In genomic region chr16:56450275-56450889, GRCh38 we compare ENCODE assay signal across 1 cellular context.
A peak's percentile ranks its signal among the peaks of the same experiment; 100 is the strongest.
TF ChIP-seq lines count a peak whose summit lies in the region.

No MANE protein-coding gene starts in this region.

TF ChIP-seq in HepG2, 621 proteins besides CTCF, POLR2A, EP300 and RAD21 (continued from another document):
- TF ChIP-seq SMAD3 (CRISPR knock-in tag; IDR thresholded peaks at IDR 0.05) (no peak), ZNF263 (CRISPR knock-in tag; IDR thresholded peaks at IDR 0.05) (no peak), TGIF2 (CRISPR knock-in tag; IDR thresholded peaks at IDR 0.05) (peak; percentile 41; the same call in 1 of the 2 replicates), HMG20A (CRISPR knock-in tag; IDR thresholded peaks at IDR 0.05; ENCODE audit: borderline replicate concordance) (no peak), TCF7 (IDR thresholded peaks at IDR 0.05; ENCODE audit: low read depth) (no peak), ZNF337 (CRISPR knock-in tag; IDR thresholded peaks at IDR 0.05; ENCODE audit: borderline replicate concordance, low read depth) (no peak), ETS1 (CRISPR knock-in tag; IDR thresholded peaks at IDR 0.05) (0 out of 2 replicates have a peak, but pooled peaks have one; percentile 29), ZNF318 (CRISPR knock-in tag; IDR thresholded peaks at IDR 0.05) (no peak), ARID5B (CRISPR knock-in tag; IDR thresholded peaks at IDR 0.05) (0 out of 2 replicates have a peak, but pooled peaks have one; percentile 10), ZNF790 (CRISPR knock-in tag; IDR thresholded peaks at IDR 0.05; ENCODE audit: borderline replicate concordance) (peak; percentile 7; the same call in 1 of the 2 replicates), ATF3 (CRISPR knock-in tag; IDR thresholded peaks at IDR 0.05) (no peak), PHF8 (CRISPR knock-in tag; IDR thresholded peaks at IDR 0.05) (no peak), ZSCAN31 (CRISPR knock-in tag; IDR thresholded peaks at IDR 0.05; ENCODE audit: low read depth) (0 out of 2 replicates have a peak, but pooled peaks have one; percentile 14), MTA1 (CRISPR knock-in tag; IDR thresholded peaks at IDR 0.05; ENCODE audit: borderline replicate concordance) (no peak), CBX2 (IDR thresholded peaks at IDR 0.05; ENCODE audit: low read depth, low read length) (no peak), CBX2 (CRISPR knock-in tag; IDR thresholded peaks at IDR 0.05; ENCODE audit: low read depth) (no peak), KLF11 (CRISPR knock-in tag; IDR thresholded peaks at IDR 0.05) (no peak), ZNF883 (CRISPR knock-in tag; IDR thresholded peaks at IDR 0.05; ENCODE audit: not compliant biosample characterization) (no peak), GZF1 (CRISPR knock-in tag; IDR thresholded peaks at IDR 0.05) (no peak), MXD4 (CRISPR knock-in tag; IDR thresholded peaks at IDR 0.05) (no peak), ZNF773 (CRISPR knock-in tag; IDR thresholded peaks at IDR 0.05; ENCODE audit: borderline replicate concordance) (no peak), MBD4 (IDR thresholded peaks at IDR 0.05; ENCODE audit: borderline replicate concordance, low read length) (no peak), PREB (CRISPR knock-in tag; IDR thresholded peaks at IDR 0.05) (no peak), ZNF607 (CRISPR knock-in tag; IDR thresholded peaks at IDR 0.05; ENCODE audit: borderline replicate concordance) (no peak), MAF1 (CRISPR knock-in tag; IDR thresholded peaks at IDR 0.05; ENCODE audit: borderline replicate concordance) (no peak), ZNF225 (CRISPR knock-in tag; IDR thresholded peaks at IDR 0.05) (no peak), GRHL1 (CRISPR knock-in tag; conservative IDR thresholded peaks at IDR 0.05) (no peak), ELF4 (CRISPR knock-in tag; IDR thresholded peaks at IDR 0.05; ENCODE audit: borderline replicate concordance) (0 out of 2 replicates have a peak, but pooled peaks have one; percentile 2), TRAFD1 (CRISPR knock-in tag; IDR thresholded peaks at IDR 0.05; ENCODE audit: borderline replicate concordance) (no peak), KLF16 (CRISPR knock-in tag; IDR thresholded peaks at IDR 0.05) (no peak), HOXA5 (CRISPR knock-in tag; IDR thresholded peaks at IDR 0.05) (0 out of 2 replicates have a peak, but pooled peaks have one; percentile 15), PBX2 (CRISPR knock-in tag; IDR thresholded peaks at IDR 0.05) (no peak), GATA4 (IDR thresholded peaks at IDR 0.05; ENCODE audit: borderline replicate concordance, low read depth) (no peak), MED1 (CRISPR knock-in tag; IDR thresholded peaks at IDR 0.05) (no peak), ZNF619 (CRISPR knock-in tag; IDR thresholded peaks at IDR 0.05) (no peak), PHB2 (IDR thresholded peaks at IDR 0.05; ENCODE audit: partially characterized antibody) (no peak), ZNF530 (CRISPR knock-in tag; IDR thresholded peaks at IDR 0.05; ENCODE audit: low read depth) (no peak)
